Comparison of ENCODE assay signal across 13 cellular contexts in genomic region chr19:30883071-30883470, GRCh38.
DNase-seq lines count a peak whose midpoint lies in the region; ATAC-seq and TF ChIP-seq lines count a peak whose summit lies in the region.
"Had no signal": no experiment of that assay in that cellular context is flagged by ENCODE, and none has a peak within 500 bp of the region (broad histone marks: within the 10 kb centered on the region; RNA-seq: fewer than 3 reads in every experiment).

No MANE protein-coding gene starts in this region.

- no peak for TF ChIP-seq CTCF in endodermal cell (conservative IDR thresholded peaks at IDR 0.05)

- H3K4me3 Mint-ChIP-seq in endodermal cell: no peak overlapping the region
- no peak overlapping the region for H3K4me3 Mint-ChIP-seq in activated CD4-positive, alpha-beta T cell treated with anti-CD3 and anti-CD28 coated beads, Interleukin-2, amount 10 ng/mL, durations not matched to agents 7 days and 5 days
- H3K4me3 Mint-ChIP-seq: CD4-positive, alpha-beta T cell had no signal

- H3K9me3 Mint-ChIP-seq in endodermal cell: no peaks in the 10 kb centered on the region
- H3K9me3 Mint-ChIP-seq in activated CD4-positive, alpha-beta T cell treated with anti-CD3 and anti-CD28 coated beads, Interleukin-2, amount 10 ng/mL, durations not matched to agents 7 days and 5 days: no peaks in the 10 kb centered on the region
- H3K9me3 Mint-ChIP-seq: CD4-positive, alpha-beta T cell had no signal

- no peak overlapping the region for H3K9ac ChIP-seq in endodermal cell (ENCODE audit: extremely low read depth, low read length, poor library complexity, severe bottlenecking)

- H3K27ac Mint-ChIP-seq in endodermal cell: no peak overlapping the region
- no peak overlapping the region for H3K27ac Mint-ChIP-seq in activated CD4-positive, alpha-beta T cell treated with anti-CD3 and anti-CD28 coated beads, Interleukin-2, amount 10 ng/mL, durations not matched to agents 7 days and 5 days
- H3K27ac Mint-ChIP-seq: CD4-positive, alpha-beta T cell had no signal

- H3K27ac ChIP-seq in endodermal cell (ENCODE audit: low read depth, low read length): no peak overlapping the region
- H3K27ac ChIP-seq: C4-2B had no signal

- H3K4me1 ChIP-seq in endodermal cell (ENCODE audit: control insufficient read depth, insufficient read depth, low read length): no peaks in the 10 kb centered on the region
- H3K4me1 ChIP-seq: Caco-2, HAP-1 had no signal

- H3K4me1 Mint-ChIP-seq in endodermal cell: peaks cover 7% of the 10 kb centered on the region
- H3K4me1 Mint-ChIP-seq in activated CD4-positive, alpha-beta T cell treated with anti-CD3 and anti-CD28 coated beads, Interleukin-2, amount 10 ng/mL, durations not matched to agents 7 days and 5 days: no peaks in the 10 kb centered on the region

- H3K9me3 ChIP-seq in MG63 (no peaks in the 10 kb centered on the region), endodermal cell (ENCODE audit: control insufficient read depth, low read length) (no peaks in the 10 kb centered on the region)
- H3K9me3 ChIP-seq: Caco-2, HAP-1 had no signal

- WGBS in endodermal cell (ENCODE audit: insufficient coverage in 1 of 2, insufficient read length in 1 of 2), 2 experiments: 89% methylated on average over 4 of the region's 4 CpGs; no CpG with 5 or more reads in 1 of the 2 experiments

- no peak overlapping the region for H3K4me3 ChIP-seq in MG63
- H3K4me3 ChIP-seq in endodermal cell (ENCODE audit: low read length): no peak overlapping the region
- H3K4me3 ChIP-seq: HAP-1 had no signal

- no peaks in the 10 kb centered on the region for H3K27me3 Mint-ChIP-seq in endodermal cell (ENCODE audit: insufficient read depth)
- H3K27me3 Mint-ChIP-seq in activated CD4-positive, alpha-beta T cell treated with anti-CD3 and anti-CD28 coated beads, Interleukin-2, amount 10 ng/mL, durations not matched to agents 7 days and 5 days: no peaks in the 10 kb centered on the region

- ATAC-seq in esophagus mucosa (no peak), GM19035 (IDR thresholded peaks at IDR 0.05; ENCODE audit: unreplicated experiment) (no peak)

- H3K27me3 ChIP-seq in MG63 (no peaks in the 10 kb centered on the region), endodermal cell (ENCODE audit: control insufficient read depth, insufficient read depth, low read length, poor library complexity, severe bottlenecking) (no peaks in the 10 kb centered on the region)

- POLR2A ChIA-PET in activated CD4-positive, alpha-beta T cell treated with anti-CD3 and anti-CD28 coated beads, Interleukin-2, amount 10 ng/mL, durations not matched to agents 7 days and 5 days (lab: Charles Lee): no interaction called here

- CTCF ChIA-PET in activated CD4-positive, alpha-beta T cell treated with anti-CD3 and anti-CD28 coated beads, Interleukin-2, amount 10 ng/mL, durations not matched to agents 7 days and 5 days (lab: Charles Lee): no interaction called here

- H3K36me3 ChIP-seq in MG63 (no peaks in the 10 kb centered on the region), endodermal cell (ENCODE audit: control insufficient read depth, insufficient read depth, low read length) (no peaks in the 10 kb centered on the region)
- H3K36me3 ChIP-seq: HAP-1 had no signal

- peak; percentile 37 for DNase-seq in Daoy (ENCODE audit: low read depth)
- peak; percentile 80 for DNase-seq in MG63
- DNase-seq in endodermal cell: peak; percentile 34
- peak; percentile 72 for DNase-seq in mesenteric fat pad (ENCODE audit: low spot score)
- no peak for DNase-seq in activated CD4-positive, alpha-beta T cell treated with anti-CD3 and anti-CD28 coated beads, Interleukin-2, amount 10 ng/mL, durations not matched to agents 7 days and 5 days
- DNase-seq: AML-193; Caco-2; CD4-positive, alpha-beta T cell; GDM1 had no signal

- H3K36me3 Mint-ChIP-seq in endodermal cell (ENCODE audit: low read depth): no peaks in the 10 kb centered on the region
- no peaks in the 10 kb centered on the region for H3K36me3 Mint-ChIP-seq in activated CD4-positive, alpha-beta T cell treated with anti-CD3 and anti-CD28 coated beads, Interleukin-2, amount 10 ng/mL, durations not matched to agents 7 days and 5 days (ENCODE audit: low read depth)
